Comparison of ENCODE assay signal across 1 cellular context in genomic region chr3:102174832-102175374, GRCh38.
TF ChIP-seq lines count a peak whose summit lies in the region.

No MANE protein-coding gene starts in this region.

TF ChIP-seq in SK-N-SH treated with all-trans-retinoic acid at 6 μM for 48 hours, 23 proteins besides CTCF, POLR2A, EP300 and RAD21 (continued from another document):
- TF ChIP-seq SNAI2 (CRISPR knock-in tag; IDR thresholded peaks at IDR 0.05) (no peak), RARB (CRISPR knock-in tag; IDR thresholded peaks at IDR 0.05) (no peak), ZFP30 (CRISPR knock-in tag; IDR thresholded peaks at IDR 0.05) (no peak), ZC3H10 (CRISPR knock-in tag; IDR thresholded peaks at IDR 0.05) (peak; percentile 75; the same call in 1 of the 2 replicates), ZNF8 (CRISPR knock-in tag; IDR thresholded peaks at IDR 0.05) (no peak), ISL1 (CRISPR knock-in tag; IDR thresholded peaks at IDR 0.05) (peak; percentile 93)
